ENCODE assay signal across 1 cellular context in the genomic region with DNA sequence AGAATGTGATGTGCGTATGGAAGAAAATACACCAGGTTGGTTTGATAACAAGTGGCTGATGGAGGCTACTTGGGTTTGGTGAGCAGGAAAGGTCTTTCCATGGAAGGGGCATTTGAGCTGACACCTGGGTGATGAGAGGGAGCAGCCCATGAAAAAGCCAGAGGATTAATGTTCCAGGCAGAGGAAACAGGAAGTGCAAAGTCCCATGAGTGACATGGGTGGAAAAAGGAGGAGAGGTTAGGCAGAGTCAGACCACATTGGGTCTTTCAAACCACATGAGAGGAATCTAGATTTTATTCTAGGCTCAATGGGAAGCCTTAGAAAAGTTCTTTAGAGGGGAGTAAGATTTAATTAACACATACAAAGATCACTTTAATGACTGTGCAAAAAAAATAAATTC.
TF ChIP-seq lines count a peak whose summit lies in the region.

No MANE protein-coding gene starts in this region.

TF ChIP-seq in HepG2, 621 proteins besides CTCF, POLR2A, EP300 and RAD21:
- TF ChIP-seq, protein P1, sequence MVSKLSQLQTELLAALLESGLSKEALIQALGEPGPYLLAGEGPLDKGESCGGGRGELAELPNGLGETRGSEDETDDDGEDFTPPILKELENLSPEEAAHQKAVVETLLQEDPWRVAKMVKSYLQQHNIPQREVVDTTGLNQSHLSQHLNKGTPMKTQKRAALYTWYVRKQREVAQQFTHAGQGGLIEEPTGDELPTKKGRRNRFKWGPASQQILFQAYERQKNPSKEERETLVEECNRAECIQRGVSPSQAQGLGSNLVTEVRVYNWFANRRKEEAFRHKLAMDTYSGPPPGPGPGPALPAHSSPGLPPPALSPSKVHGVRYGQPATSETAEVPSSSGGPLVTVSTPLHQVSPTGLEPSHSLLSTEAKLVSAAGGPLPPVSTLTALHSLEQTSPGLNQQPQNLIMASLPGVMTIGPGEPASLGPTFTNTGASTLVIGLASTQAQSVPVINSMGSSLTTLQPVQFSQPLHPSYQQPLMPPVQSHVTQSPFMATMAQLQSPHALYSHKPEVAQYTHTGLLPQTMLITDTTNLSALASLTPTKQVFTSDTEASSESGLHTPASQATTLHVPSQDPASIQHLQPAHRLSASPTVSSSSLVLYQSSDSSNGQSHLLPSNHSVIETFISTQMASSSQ (IDR thresholded peaks at IDR 0.05; ENCODE audit: low read depth) = no peak
- TF ChIP-seq, protein P1 (CRISPR knock-in tag; IDR thresholded peaks at IDR 0.05; ENCODE audit: borderline replicate concordance) = no peak
- peak; percentile 36; the same call in 1 of the 2 replicates for TF ChIP-seq GABPB1 (CRISPR knock-in tag; IDR thresholded peaks at IDR 0.05)
- TF ChIP-seq PPARG (CRISPR knock-in tag; conservative IDR thresholded peaks at IDR 0.05) = no peak
- TF ChIP-seq GABPA (IDR thresholded peaks at IDR 0.05; ENCODE audit: low read depth, low read length) = no peak
- peak; percentile 80 for TF ChIP-seq GABPA (CRISPR knock-in tag; IDR thresholded peaks at IDR 0.05; ENCODE audit: low read depth)
- no peak for TF ChIP-seq ZNF83 (CRISPR knock-in tag; IDR thresholded peaks at IDR 0.05; ENCODE audit: borderline replicate concordance)
